ENCODE assay signal across 18 cellular contexts in the genomic region with DNA sequence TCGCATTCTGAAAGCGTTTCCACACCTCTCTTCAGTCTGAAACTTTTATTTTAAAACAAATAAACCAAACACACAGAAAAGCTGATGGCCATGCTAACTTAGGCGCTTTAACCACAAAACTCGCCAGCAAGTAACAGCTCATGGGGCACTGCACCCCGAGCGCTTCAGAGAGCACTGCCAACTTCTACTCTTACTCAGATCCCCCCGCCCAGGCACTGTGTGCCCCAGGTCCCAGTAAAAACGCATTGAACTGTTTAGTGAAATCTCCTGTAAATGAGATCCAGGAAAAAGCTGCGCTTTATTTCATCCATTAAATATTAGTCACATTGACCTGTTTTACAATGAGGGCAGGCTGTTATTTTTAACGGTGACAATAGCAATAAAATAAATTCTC.
A peak's percentile ranks its signal among the peaks of the same experiment; 100 is the strongest.
DNase-seq lines count a peak whose midpoint lies in the region; ATAC-seq, FAIRE-seq and TF ChIP-seq lines count a peak whose summit lies in the region.
"Had no signal": no experiment of that assay in that cellular context is flagged by ENCODE, and none has a peak within 500 bp of the region (broad histone marks: within the 10 kb centered on the region; RNA-seq: fewer than 3 reads in every experiment).

No MANE protein-coding gene starts in this region.

- FAIRE-seq in astrocyte (lab: Jason Lieb, UNC), result no peak
- FAIRE-seq: bronchial epithelial cell had no signal

- no peaks in the 10 kb centered on the region for H3K27me3 ChIP-seq in H9 (ENCODE audit: insufficient read depth, low read length)
- no peaks in the 10 kb centered on the region for H3K27me3 ChIP-seq in astrocyte (ENCODE audit: insufficient read depth, low read length)
- H3K27me3 ChIP-seq in iPS-15b (ENCODE audit: control insufficient read depth, insufficient read depth, low read length), result no peaks in the 10 kb centered on the region
- no peaks in the 10 kb centered on the region for H3K27me3 ChIP-seq in stomach smooth muscle (ENCODE audit: control insufficient read depth in 1 of 2, insufficient read depth in 2 of 2, low read length in 2 of 2)
- no peaks in the 10 kb centered on the region for H3K27me3 ChIP-seq in ovary
- no peaks in the 10 kb centered on the region for H3K27me3 ChIP-seq in CD8-positive, alpha-beta T cell (ENCODE audit: insufficient read depth, low read length)
- H3K27me3 ChIP-seq: heart right ventricle had no signal

- H3K27ac Mint-ChIP-seq in H9 (peak overlapping the region; percentile 85 to 91 (median 89); a peak in 6 of 7 replicates), astrocyte (ENCODE audit: unreplicated experiment) (peak overlapping the region; percentile 26)
- H3K27ac Mint-ChIP-seq in CD8-positive, alpha-beta T cell, result no peak overlapping the region
- H3K27ac Mint-ChIP-seq: activated CD8-positive, alpha-beta T cell treated with anti-CD3 and anti-CD28 coated beads, Interleukin-2, amount 10 ng/mL, durations not matched to agents 7 days and 5 days; activated naive CD8-positive, alpha-beta T cell; natural killer cell; stimulated activated memory B cell treated with anti-CD40 and anti-IgM and Interleukin-4, amounts not matched to agents 10 μg/mL and 1 μg/mL and 100 μg/mL, for 72 hours; T-cell had no signal

- no peak overlapping the region for H3K14ac ChIP-seq in H9 (ENCODE audit: insufficient read depth, low read length)

- H3K79me2 ChIP-seq in H9 (ENCODE audit: insufficient read depth, low read length), result no peaks in the 10 kb centered on the region
- H3K79me2 ChIP-seq in astrocyte (ENCODE audit: insufficient read depth, low read length), result no peaks in the 10 kb centered on the region

- H3K36me3 ChIP-seq in astrocyte (ENCODE audit: insufficient read depth, low read length), result peaks cover 10% of the 10 kb centered on the region
- peaks cover 82% of the 10 kb centered on the region for H3K36me3 ChIP-seq in iPS-15b (ENCODE audit: control insufficient read depth, insufficient read depth, low read length)
- peaks cover 33 to 34% of the 10 kb centered on the region in 2 donors for H3K36me3 ChIP-seq in stomach smooth muscle (ENCODE audit: control insufficient read depth in 2 of 2, insufficient read depth in 2 of 2, low read length in 2 of 2)
- no peaks in the 10 kb centered on the region for H3K36me3 ChIP-seq in ovary
- H3K36me3 ChIP-seq in CD8-positive, alpha-beta T cell (ENCODE audit: insufficient read depth, low read length), result no peaks in the 10 kb centered on the region

- H3K36me3 Mint-ChIP-seq in H9 (ENCODE audit: insufficient read depth in 1 of 3, low read depth in 3 of 3) (peaks cover 65 to 93% (median 90%) of the 10 kb centered on the region in 3 experiments), astrocyte (ENCODE audit: low read depth, unreplicated experiment) (peaks cover 40% of the 10 kb centered on the region)
- H3K36me3 Mint-ChIP-seq in CD8-positive, alpha-beta T cell, result peaks cover 51% of the 10 kb centered on the region
- H3K36me3 Mint-ChIP-seq: natural killer cell; stimulated activated memory B cell treated with anti-CD40 and anti-IgM and Interleukin-4, amounts not matched to agents 10 μg/mL and 1 μg/mL and 100 μg/mL, for 72 hours had no signal

- H3K4me2 ChIP-seq in H9 (ENCODE audit: insufficient read depth, insufficient read length, low read length) (no peak overlapping the region), astrocyte (ENCODE audit: low read length) (peak overlapping the region; percentile 59)

- H3K4me1 ChIP-seq in H9 (ENCODE audit: insufficient read depth, low read length) (no peaks in the 10 kb centered on the region), astrocyte (ENCODE audit: insufficient read depth, low read length) (peaks cover 45% of the 10 kb centered on the region), iPS-15b (ENCODE audit: control insufficient read depth, insufficient read depth, low read length) (peaks cover 3% of the 10 kb centered on the region), stomach smooth muscle (ENCODE audit: control insufficient read depth, insufficient read depth, low read length) (peaks cover 85% of the 10 kb centered on the region), ovary (ENCODE audit: insufficient read depth) (peaks cover 8% of the 10 kb centered on the region)
- H3K4me1 ChIP-seq in CD8-positive, alpha-beta T cell (ENCODE audit: insufficient read depth, low read length), result no peaks in the 10 kb centered on the region

- H4K20me1 ChIP-seq in H9 (ENCODE audit: control insufficient read depth, insufficient read depth, insufficient read length), result no peaks in the 10 kb centered on the region
- no peaks in the 10 kb centered on the region for H4K20me1 ChIP-seq in astrocyte (ENCODE audit: insufficient read depth, low read length)

- no peak overlapping the region for H2BK15ac ChIP-seq in H9 (ENCODE audit: low read depth, low read length)

- no peak overlapping the region for H3K4ac ChIP-seq in H9 (ENCODE audit: low read depth, low read length)

- no peak overlapping the region for H2BK5ac ChIP-seq in H9 (ENCODE audit: insufficient read length, low read length)

- POLR2A ChIA-PET in CD8-positive, alpha-beta T cell (lab: Charles Lee), result no interaction called here

- H3K4me3 Mint-ChIP-seq in H9, result no peak overlapping the region
- H3K4me3 Mint-ChIP-seq in astrocyte (ENCODE audit: unreplicated experiment), result no peak overlapping the region
- no peak overlapping the region for H3K4me3 Mint-ChIP-seq in CD8-positive, alpha-beta T cell
- H3K4me3 Mint-ChIP-seq: activated CD8-positive, alpha-beta T cell treated with anti-CD3 and anti-CD28 coated beads, Interleukin-2, amount 10 ng/mL, durations not matched to agents 7 days and 5 days; activated naive CD8-positive, alpha-beta T cell; natural killer cell; stimulated activated memory B cell treated with anti-CD40 and anti-IgM and Interleukin-4, amounts not matched to agents 10 μg/mL and 1 μg/mL and 100 μg/mL, for 72 hours; T-cell had no signal

- H3K4me3 ChIP-seq in astrocyte (ENCODE audit: insufficient read depth, low read depth, low read length), result no peak overlapping the region
- no peak overlapping the region for H3K4me3 ChIP-seq in iPS-15b (ENCODE audit: low read depth, low read length)
- peak overlapping the region in 1 of 2 donors; percentile 8 for H3K4me3 ChIP-seq in stomach smooth muscle (ENCODE audit: low read length in 2 of 2)
- no peak overlapping the region for H3K4me3 ChIP-seq in ovary
- no peak overlapping the region for H3K4me3 ChIP-seq in CD8-positive, alpha-beta T cell (ENCODE audit: low read depth, low read length)
- H3K4me3 ChIP-seq: heart right ventricle had no signal

- H3K23ac ChIP-seq in H9 (ENCODE audit: insufficient read length, low read depth, low read length), result no peak overlapping the region

- no peak overlapping the region for H3K27ac ChIP-seq in H9 (ENCODE audit: insufficient read length, low read depth, low read length)
- H3K27ac ChIP-seq in astrocyte (ENCODE audit: low read depth, low read length), result peak overlapping the region; percentile 7
- H3K27ac ChIP-seq in stomach smooth muscle (ENCODE audit: low read length), result peak overlapping the region; percentile 81
- H3K27ac ChIP-seq in ovary, result peak overlapping the region in 1 of 2 donors; percentile 11
- H3K27ac ChIP-seq in CD8-positive, alpha-beta T cell (ENCODE audit: low read depth, low read length), result no peak overlapping the region

- H2AK5ac ChIP-seq in H9 (ENCODE audit: insufficient read length, low read length), result no peak overlapping the region

- H4K91ac ChIP-seq in H9 (ENCODE audit: insufficient read length, low read depth, low read length), result no peak overlapping the region

- H3K27me3 Mint-ChIP-seq in H9 (ENCODE audit: low read depth), result no peaks in the 10 kb centered on the region; the same call in 1 of the 2 replicates
- no peaks in the 10 kb centered on the region for H3K27me3 Mint-ChIP-seq in astrocyte (ENCODE audit: low read depth, unreplicated experiment)
- H3K27me3 Mint-ChIP-seq in CD8-positive, alpha-beta T cell (ENCODE audit: low read depth), result no peaks in the 10 kb centered on the region
- H3K27me3 Mint-ChIP-seq: activated naive CD8-positive, alpha-beta T cell; stimulated activated memory B cell treated with anti-CD40 and anti-IgM and Interleukin-4, amounts not matched to agents 10 μg/mL and 1 μg/mL and 100 μg/mL, for 72 hours; T-cell had no signal

- no peaks in the 10 kb centered on the region; a peak in 1 of 5 replicates for H3K9me3 Mint-ChIP-seq in H9
- no peaks in the 10 kb centered on the region for H3K9me3 Mint-ChIP-seq in astrocyte (ENCODE audit: unreplicated experiment)
- no peaks in the 10 kb centered on the region for H3K9me3 Mint-ChIP-seq in CD8-positive, alpha-beta T cell
- H3K9me3 Mint-ChIP-seq: natural killer cell; stimulated activated memory B cell treated with anti-CD40 and anti-IgM and Interleukin-4, amounts not matched to agents 10 μg/mL and 1 μg/mL and 100 μg/mL, for 72 hours; T-cell had no signal

- no peak for ATAC-seq in CD8-positive, alpha-beta T cell
- ATAC-seq: activated CD8-positive, alpha-beta T cell treated with anti-CD3 and anti-CD28 coated beads, Interleukin-2, amount 10 ng/mL, durations not matched to agents 7 days and 5 days; natural killer cell; stimulated activated memory B cell treated with anti-CD40 and anti-IgM and Interleukin-4, amounts not matched to agents 10 μg/mL and 1 μg/mL and 100 μg/mL, for 72 hours; T-cell had no signal

- H4K5ac ChIP-seq in H9 (ENCODE audit: insufficient read length, low read depth, low read length), result no peak overlapping the region

- TF ChIP-seq CTCF in H9 (conservative IDR thresholded peaks at IDR 0.05), result no peak
- no peak for TF ChIP-seq CTCF in astrocyte (IDR thresholded peaks at IDR 0.05; ENCODE audit: insufficient read depth, low read depth, low read length)
- TF ChIP-seq CTCF in ovary (IDR thresholded peaks at IDR 0.05), result no peak
- TF ChIP-seq CTCF in CD8-positive, alpha-beta T cell (IDR thresholded peaks at IDR 0.05), result no peak

- WGBS in H9 (ENCODE audit: extremely low coverage, insufficient read length, low lambda C conversion rate), result no CpG with 5 or more reads among the region's 10 CpGs
- 58 to 62% (median 60%) methylated on average over 10 of the region's 10 CpGs for WGBS in ovary, 3 donors

- peaks cover 5% of the 10 kb centered on the region for H3K79me1 ChIP-seq in H9 (ENCODE audit: insufficient read depth, low read depth, low read length, poor library complexity, severe bottlenecking)

- no peak overlapping the region for H2BK120ac ChIP-seq in H9 (ENCODE audit: low read depth, low read length, poor library complexity, severe bottlenecking)

- H2AFZ ChIP-seq in H9 (ENCODE audit: low read length), result no peak overlapping the region
- H2AFZ ChIP-seq in astrocyte (ENCODE audit: low read depth, low read length), result peak overlapping the region; percentile 37

- no peaks in the 10 kb centered on the region for H3K23me2 ChIP-seq in H9 (ENCODE audit: insufficient read length, low read depth, low read length, poor library complexity, severe bottlenecking)

- H3K9ac ChIP-seq in H9 (ENCODE audit: extremely low read depth, insufficient read length, low read length) (no peak overlapping the region), astrocyte (ENCODE audit: low read length) (peak overlapping the region; percentile 45), iPS-15b (ENCODE audit: low read depth, low read length) (peak overlapping the region; percentile 47), stomach smooth muscle (ENCODE audit: low read length in 2 of 2) (peak overlapping the region in 1 of 2 donors; percentile 42)

- no peak for TF ChIP-seq POLR2A in ovary (IDR thresholded peaks at IDR 0.05)

- intact Hi-C loops in ovary (cut with DNase I), result loop anchor here in 2 of 4 donors (10.0 kb wide), 3 partner anchors 106 to 414 kb away; no protein-coding TSS in a partner anchor
- intact Hi-C loops in CD8-positive, alpha-beta T cell (cut with DNase I, micrococcal nuclease), result no loop called here

- CTCF ChIA-PET in CD8-positive, alpha-beta T cell (lab: Charles Lee), result interaction anchor here (1.4 kb wide), 1 partner anchor 22 kb away, joined by 4 read pairs; no protein-coding TSS in a partner anchor

- no peak overlapping the region for H2BK20ac ChIP-seq in H9 (ENCODE audit: low read depth, low read length, poor library complexity, severe bottlenecking)

- no peak overlapping the region for H4K8ac ChIP-seq in H9 (replicated peaks; ENCODE audit: insufficient read length, low read depth, low read length)

- no peak overlapping the region for H3K56ac ChIP-seq in H9 (ENCODE audit: insufficient read length, low read depth, low read length)

- no peaks in the 10 kb centered on the region for H3K9me3 ChIP-seq in H9 (ENCODE audit: control insufficient read depth, low read depth, low read length)
- H3K9me3 ChIP-seq in astrocyte (ENCODE audit: insufficient read depth, low read depth, low read length), result no peaks in the 10 kb centered on the region
- H3K9me3 ChIP-seq in iPS-15b (ENCODE audit: control insufficient read depth, insufficient read depth, low read length), result no peaks in the 10 kb centered on the region
- no peaks in the 10 kb centered on the region for H3K9me3 ChIP-seq in stomach smooth muscle (ENCODE audit: control insufficient read depth in 2 of 2, low read length in 2 of 2)
- no peaks in the 10 kb centered on the region for H3K9me3 ChIP-seq in ovary
- H3K9me3 ChIP-seq in CD8-positive, alpha-beta T cell (ENCODE audit: low read length), result no peaks in the 10 kb centered on the region
- H3K9me3 ChIP-seq: heart right ventricle had no signal

- H3K4me1 Mint-ChIP-seq in H9 (peaks cover 25 to 31% of the 10 kb centered on the region in 2 experiments), astrocyte (ENCODE audit: low read depth, unreplicated experiment) (peaks cover 39% of the 10 kb centered on the region)
- H3K4me1 Mint-ChIP-seq in CD8-positive, alpha-beta T cell (ENCODE audit: low read depth), result no peaks in the 10 kb centered on the region
- H3K4me1 Mint-ChIP-seq: natural killer cell; stimulated activated memory B cell treated with anti-CD40 and anti-IgM and Interleukin-4, amounts not matched to agents 10 μg/mL and 1 μg/mL and 100 μg/mL, for 72 hours; T-cell had no signal

- no peak overlapping the region for H3T11ph ChIP-seq in H9 (ENCODE audit: low read length)

- no peak for TF ChIP-seq EP300 in ovary (IDR thresholded peaks at IDR 0.05)

- no peak overlapping the region for H3K18ac ChIP-seq in H9 (ENCODE audit: insufficient read length, low read depth, low read length)

- DNase-seq in H9 (no peak), astrocyte (ENCODE audit: low read depth) (peak; percentile 61), activated gamma-delta T cell treated with Interleukin-2 at 50 U/mL for 16 hours (no peak), ovary (no peak)
- DNase-seq in CD8-positive, alpha-beta T cell, result no peak
- DNase-seq: activated CD8-positive, alpha-beta T cell treated with anti-CD3 and anti-CD28 coated beads, Interleukin-2, amount 10 ng/mL, durations not matched to agents 7 days and 5 days; activated T-cell treated with anti-CD3 and anti-CD28 coated beads, Interleukin-2, amount 50 U/mL, for 48 hours; H7; heart right ventricle; natural killer cell; NCI-H2081 treated with DMSO at 0.1 percent for 48 hours; SHP77; T-cell had no signal

- no peak overlapping the region for H2BK12ac ChIP-seq in H9 (ENCODE audit: insufficient read length, low read depth, low read length)

Comparison
In these comparisons a context has a peak if more than half of its experiments do, and no peak if none do; other contexts are left out.
1. H3K27ac ChIP-seq: peak in astrocyte (single experiment) and stomach smooth muscle (single experiment); none in H9 (single experiment) and CD8-positive, alpha-beta T cell (single experiment).